ENCODE assay signal across 13 cellular contexts in the genomic region with DNA sequence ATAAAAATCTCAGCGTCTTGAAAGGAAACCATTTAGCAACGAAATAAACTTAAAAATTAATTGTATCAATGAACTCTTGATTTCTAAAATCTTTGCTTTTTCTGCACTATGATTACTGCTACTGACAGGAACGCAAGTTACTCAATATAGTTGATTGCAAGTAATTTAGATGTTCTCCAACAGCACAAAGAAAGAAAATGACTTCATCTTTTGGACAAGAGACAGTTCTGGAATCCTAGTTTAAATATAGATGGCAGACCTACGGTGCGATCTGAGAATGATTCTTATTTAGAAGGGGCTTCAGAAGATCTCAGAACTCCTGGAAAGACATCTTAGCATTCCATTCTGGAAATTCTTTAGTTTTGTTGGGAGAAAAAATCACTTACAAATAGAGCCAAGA. TPM values are rescaled to one million over a fixed set of nuclear protein-coding genes. Genes with fewer than 3 reads are reported as not detected.
DNase-seq lines count a peak whose midpoint lies in the region; ATAC-seq and TF ChIP-seq lines count a peak whose summit lies in the region.
"Had no signal": no experiment of that assay in that cellular context is flagged by ENCODE, and none has a peak within 500 bp of the region (broad histone marks: within the 10 kb centered on the region; RNA-seq: fewer than 3 reads in every experiment).

No MANE protein-coding gene starts in this region.

- no peak for ATAC-seq in GM23338
- no peak for ATAC-seq in central memory CD8-positive, alpha-beta T cell (replicated peaks; ENCODE audit: extremely low read depth, poor library complexity, severe bottlenecking)
- ATAC-seq in naive thymus-derived CD8-positive, alpha-beta T cell: no peak
- ATAC-seq in HG03439 (IDR thresholded peaks at IDR 0.05; ENCODE audit: unreplicated experiment): no peak
- no peak for ATAC-seq in HG03135 (IDR thresholded peaks at IDR 0.05; ENCODE audit: unreplicated experiment)
- no peak for ATAC-seq in HG02852 (IDR thresholded peaks at IDR 0.05; ENCODE audit: unreplicated experiment)

- peaks cover 5% of the 10 kb centered on the region; the same call in 1 of the 2 replicates for H3K36me3 ChIP-seq in GM23338 (ENCODE audit: insufficient read depth)

- H3K4me1 ChIP-seq in GM23338 (ENCODE audit: insufficient read depth): peaks cover 27% of the 10 kb centered on the region

- H3K4me3 ChIP-seq in GM23338: no peak overlapping the region

- no peaks in the 10 kb centered on the region for H3K9me2 ChIP-seq in GM23338 (ENCODE audit: insufficient read depth)

- peaks cover 32% of the 10 kb centered on the region for H3K4me1 Mint-ChIP-seq in GM23338
- peaks cover 47% of the 10 kb centered on the region for H3K4me1 Mint-ChIP-seq in central memory CD8-positive, alpha-beta T cell
- H3K4me1 Mint-ChIP-seq in naive thymus-derived CD8-positive, alpha-beta T cell: peaks cover 26 to 59% (median 55%) of the 10 kb centered on the region in 4 donors

- peaks cover 16% of the 10 kb centered on the region; the same call in 1 of the 2 replicates for H4K20me1 ChIP-seq in GM23338 (replicated peaks; ENCODE audit: insufficient read depth)

- H3K27me3 ChIP-seq in GM23338 (ENCODE audit: insufficient read depth): peaks cover 22% of the 10 kb centered on the region

- 0 out of 2 replicates have a peak, but pooled peaks cover 2% of the 10 kb centered on the region for H3F3A ChIP-seq in GM23338 (replicated peaks; ENCODE audit: low read depth)

- no peak overlapping the region for H3K27ac Mint-ChIP-seq in GM23338
- no peak overlapping the region for H3K27ac Mint-ChIP-seq in central memory CD8-positive, alpha-beta T cell (ENCODE audit: low read depth)
- H3K27ac Mint-ChIP-seq in naive thymus-derived CD8-positive, alpha-beta T cell: peak overlapping the region in 5 of 10 donors; percentile 21 to 99 (median 97)

- H3K4me3 Mint-ChIP-seq in GM23338: peak overlapping the region; percentile 14; the same call in 2 of the 3 replicates
- H3K4me3 Mint-ChIP-seq in central memory CD8-positive, alpha-beta T cell: peak overlapping the region; percentile 98
- peak overlapping the region in 8 of 10 donors; percentile 36 to 98 (median 59) for H3K4me3 Mint-ChIP-seq in naive thymus-derived CD8-positive, alpha-beta T cell

- H3K9me3 Mint-ChIP-seq in GM23338: no peaks in the 10 kb centered on the region; the same call in 2 of the 3 replicates
- H3K9me3 Mint-ChIP-seq in central memory CD8-positive, alpha-beta T cell: no peaks in the 10 kb centered on the region
- no peaks in the 10 kb centered on the region for H3K9me3 Mint-ChIP-seq in naive thymus-derived CD8-positive, alpha-beta T cell

- POLR2A ChIA-PET in naive thymus-derived CD8-positive, alpha-beta T cell (lab: Charles Lee): interaction anchor here (3.1 kb wide), 1 partner anchor 16 kb away, joined by 46 read pairs; no protein-coding TSS in a partner anchor
- POLR2A ChIA-PET in RWPE1 (lab: Yijun Ruan, JAX; ENCODE audit: low non-redundant PET): no interaction called here

- H3K27ac ChIP-seq in GM23338 (ENCODE audit: low read depth): no peak overlapping the region
- H3K27ac ChIP-seq in RWPE1: no peak overlapping the region
- H3K27ac ChIP-seq: KMS-11 had no signal

- no peak overlapping the region for H3K4me2 ChIP-seq in GM23338

- no peak overlapping the region for H2AFZ ChIP-seq in GM23338

- H3K36me3 Mint-ChIP-seq in GM23338 (ENCODE audit: low read depth): peaks cover 5% of the 10 kb centered on the region
- H3K36me3 Mint-ChIP-seq in central memory CD8-positive, alpha-beta T cell (ENCODE audit: insufficient read depth): peaks cover 22% of the 10 kb centered on the region
- H3K36me3 Mint-ChIP-seq in naive thymus-derived CD8-positive, alpha-beta T cell: peaks cover 0 to 5% (median 2%) of the 10 kb centered on the region in 3 donors

- CTCF ChIA-PET in RWPE1 (lab: Yijun Ruan, JAX): interaction anchor here (1.9 to 2.0 kb wide), 2 partner anchors 191 to 209 kb away, joined by 20 to 27 read pairs; no protein-coding TSS in a partner anchor

- H3K79me2 ChIP-seq in GM23338 (replicated peaks; ENCODE audit: insufficient read depth): peaks cover 31% of the 10 kb centered on the region

- TF ChIP-seq CTCF in GM23338 (conservative IDR thresholded peaks at IDR 0.05; ENCODE audit: low read depth in 2 of 2) (no peak), RWPE1 (conservative IDR thresholded peaks at IDR 0.05; ENCODE audit: low read depth) (no peak)

- peaks cover 16% of the 10 kb centered on the region for H3K27me3 Mint-ChIP-seq in GM23338 (ENCODE audit: insufficient read depth, low read depth, poor library complexity)
- no peaks in the 10 kb centered on the region for H3K27me3 Mint-ChIP-seq in central memory CD8-positive, alpha-beta T cell
- H3K27me3 Mint-ChIP-seq in naive thymus-derived CD8-positive, alpha-beta T cell: no peaks in the 10 kb centered on the region

- DNase-seq in AG08396 (ENCODE audit: low spot score): peak; percentile 31
- DNase-seq in GM23338 (ENCODE audit: low spot score): no peak
- DNase-seq in central memory CD8-positive, alpha-beta T cell (ENCODE audit: low spot score in 2 of 2): no peak
- no peak for DNase-seq in naive thymus-derived CD8-positive, alpha-beta T cell
- DNase-seq in RWPE1 (ENCODE audit: low spot score): no peak
- DNase-seq: activated CD4-positive, CD25-positive, alpha-beta regulatory T cell treated with anti-CD3 and anti-CD28 coated beads, Interleukin-2, amount 50 U/mL, for 72 hours; amniotic stem cell; DMS 273 treated with DMSO at 0.1 percent for 48 hours; NCI-H2171 treated with DMSO at 0.1 percent for 48 hours had no signal

TF ChIP-seq in GM23338, 12 proteins besides CTCF, POLR2A, EP300 and RAD21 (continues in another document):
- TF ChIP-seq EZH2 (IDR thresholded peaks at IDR 0.05; ENCODE audit: low read depth, unreplicated experiment) (no peak), ZNF462 (CRISPR knock-in tag; IDR thresholded peaks at IDR 0.05) (no peak)

RNA-seq across cellular contexts. Expression of gene SUDS3, which starts 1.4 kb away (rescaled TPM):
- 73.8 and 77.1 TPM in 2 replicates for total RNA-seq in GM23338 (2014; rRNA removed; shearing (Covaris generic))
- 53.0 and 56.9 TPM in 2 replicates for polyA plus RNA-seq in GM23338 (2016; fragmentation: Nextera tagmentation; extraction: Ambion mirVana)
- 10 to 100 TPM; 29.8 to 31.7 TPM for total RNA-seq in naive thymus-derived CD8-positive, alpha-beta T cell
- polyA plus RNA-seq in naive thymus-derived CD8-positive, alpha-beta T cell: 10 to 100 TPM; 10.7 to 13.9 (median 13.7) TPM

RNA-seq across cellular contexts. Expression of gene TAOK3, which starts 2.2 kb away (rescaled TPM):
- 7.6 and 7.7 TPM in 2 replicates for total RNA-seq in GM23338 (2014; rRNA removed; shearing (Covaris generic))
- polyA plus RNA-seq in GM23338 (2016; fragmentation: Nextera tagmentation; extraction: Ambion mirVana): 16.7 and 20.4 TPM in 2 replicates
- total RNA-seq in naive thymus-derived CD8-positive, alpha-beta T cell: 10 to 100 TPM; 71.7 to 75.5 TPM
- polyA plus RNA-seq in naive thymus-derived CD8-positive, alpha-beta T cell: 10 to 100 TPM; 71.6 to 86.4 (median 74.7) TPM

Comparison
In these comparisons a context has a peak if more than half of its experiments do, and no peak if none do; other contexts are left out.
1. H3K4me3 Mint-ChIP-seq: peak in every context shown above with its lines; median percentile 98 in central memory CD8-positive, alpha-beta T cell; 59 in naive thymus-derived CD8-positive, alpha-beta T cell; 14 in GM23338.